Comparison of ENCODE assay signal across 1 cellular context in the genomic region with DNA sequence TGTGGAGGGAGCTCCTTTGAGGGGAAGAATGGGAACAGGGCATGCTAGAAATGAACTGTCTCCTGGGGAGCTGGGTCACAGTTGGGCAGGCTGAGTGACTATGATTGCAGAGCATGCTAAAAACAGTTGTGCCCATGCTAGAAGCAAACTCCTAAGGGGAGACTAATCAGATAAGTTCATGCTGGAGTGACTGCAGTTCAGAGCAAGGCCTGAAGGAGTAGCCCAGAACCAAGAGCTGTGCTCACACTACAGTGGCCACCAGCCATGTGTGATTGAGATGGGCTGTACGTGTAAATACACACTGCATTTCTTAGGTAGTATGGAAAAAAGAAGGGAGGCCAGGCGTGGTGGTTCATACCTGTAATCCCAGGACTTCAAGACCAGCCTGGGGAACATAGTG.
TF ChIP-seq lines count a peak whose summit lies in the region.

No MANE protein-coding gene starts in this region.

TF ChIP-seq in K562, 482 proteins besides CTCF, POLR2A, EP300 and RAD21:
- 0 out of 2 replicates have a peak, but pooled peaks have one; percentile 46 for TF ChIP-seq MED1 (CRISPR knock-in tag; IDR thresholded peaks at IDR 0.05; ENCODE audit: borderline replicate concordance)
- TF ChIP-seq GABPA (tag; conservative IDR thresholded peaks at IDR 0.05; ENCODE audit: low read depth): no peak
